ENCODE assay signal across 1 cellular context in genomic region chr15:43105077-43105769, GRCh38.
TF ChIP-seq lines count a peak whose summit lies in the region.

No MANE protein-coding gene starts in this region.

TF ChIP-seq in K562, 482 proteins besides CTCF, POLR2A, EP300 and RAD21 (continued from another document):
- TF ChIP-seq ZBTB11 (CRISPR knock-in tag; IDR thresholded peaks at IDR 0.05) (no peak), CBX8 (IDR thresholded peaks at IDR 0.05; ENCODE audit: borderline replicate concordance, extremely low read depth, low read depth, low read length, poor library complexity, severe bottlenecking) (no peak)
